ENCODE assay signal across 17 cellular contexts in the genomic region with DNA sequence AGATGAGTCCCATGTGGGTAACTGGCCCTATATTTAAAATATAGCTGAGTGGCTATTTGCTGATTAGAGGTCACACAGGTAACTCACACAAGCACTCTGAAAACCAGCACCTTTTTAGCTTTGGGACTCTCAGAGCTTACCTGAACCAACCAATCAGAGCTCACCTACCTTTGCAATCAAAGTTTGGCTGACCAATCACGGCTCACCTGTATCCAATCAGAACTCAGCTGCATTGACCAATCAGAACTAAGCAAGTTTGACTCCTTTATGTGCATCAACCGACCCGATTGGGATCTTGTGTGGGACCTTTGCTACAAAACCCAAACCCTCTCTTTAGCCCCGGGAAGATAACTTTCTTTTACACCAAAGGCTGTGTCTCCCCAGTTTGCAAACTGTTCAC.
"Had no signal": no experiment of that assay in that cellular context is flagged by ENCODE, and none has a peak within 500 bp of the region (broad histone marks: within the 10 kb centered on the region; RNA-seq: fewer than 3 reads in every experiment).

No MANE protein-coding gene starts in this region.

- H3K4me3 Mint-ChIP-seq: activated CD4-positive, alpha-beta T cell treated with anti-CD3 and anti-CD28 coated beads, Interleukin-2, amount 10 ng/mL, durations not matched to agents 24 days and 14 days; activated CD8-positive, alpha-beta T cell treated with anti-CD3 and anti-CD28 coated beads for 36 hours; activated T-cell treated with anti-CD3 and anti-CD28 coated beads, Interleukin-2, amount 50 U/mL, for 4 hours; stimulated activated naive CD8-positive, alpha-beta T cell treated with anti-CD3 and anti-CD28 coated beads, Interleukin-15, Interleukin-2, amounts not matched to agents 100 ng/mL and 50 ng/mL, for 24 hours had no signal

- H3K27ac ChIP-seq: prostate gland, right atrium auricular region, thoracic aorta had no signal

- H3K9me3 ChIP-seq: adrenal gland, breast epithelium, prostate gland, thoracic aorta had no signal

- H3K36me3 ChIP-seq: adrenal gland, breast epithelium, prostate gland, right atrium auricular region, thoracic aorta had no signal

- H3K4me3 ChIP-seq: adrenal gland, breast epithelium, prostate gland, right atrium auricular region, skin epidermis, thoracic aorta had no signal

- H3K27ac Mint-ChIP-seq: activated CD4-positive, alpha-beta T cell treated with anti-CD3 and anti-CD28 coated beads, Interleukin-2, amount 10 ng/mL, durations not matched to agents 24 days and 14 days; activated CD8-positive, alpha-beta T cell treated with anti-CD3 and anti-CD28 coated beads for 36 hours; stimulated activated naive CD8-positive, alpha-beta T cell treated with anti-CD3 and anti-CD28 coated beads, Interleukin-15, Interleukin-2, amounts not matched to agents 100 ng/mL and 50 ng/mL, for 24 hours had no signal

- H3K4me1 Mint-ChIP-seq: activated CD4-positive, alpha-beta T cell treated with anti-CD3 and anti-CD28 coated beads, Interleukin-2, amount 10 ng/mL, durations not matched to agents 24 days and 14 days had no signal

- H3K4me1 ChIP-seq: breast epithelium, prostate gland had no signal

- H3K27me3 ChIP-seq: adrenal gland, breast epithelium, right atrium auricular region had no signal

- DNase-seq: activated CD4-positive, alpha-beta T cell treated with anti-CD3 and anti-CD28 coated beads, Interleukin-2, amount 10 ng/mL, durations not matched to agents 24 days and 14 days; activated CD8-positive, alpha-beta T cell treated with anti-CD3 and anti-CD28 coated beads for 36 hours; activated effector memory CD4-positive, alpha-beta T cell treated with Interleukin-2 at 50 U/mL for 16 hours; activated naive CD4-positive, alpha-beta T cell treated with anti-CD3 and anti-CD28 coated beads, Interleukin-2, amount 50 U/mL, for 16 hours; activated T-cell treated with anti-CD3 and anti-CD28 coated beads, Interleukin-2, amount 50 U/mL, for 4 hours; cortex of kidney; stimulated activated CD4-positive, alpha-beta T cell treated with anti-CD3 and anti-CD28 coated beads, Interleukin-15, amount 100 ng/mL, for 24 hours; stimulated activated CD4-positive, alpha-beta T cell treated with anti-CD3 and anti-CD28 coated beads, Interleukin-2, amount 100 ng/mL, for 48 hours; T-helper 1 cell; T-helper 9 cell had no signal
